Comparison of ENCODE assay signal across 1 cellular context in genomic region chr2:98216611-98217010, GRCh38.
TF ChIP-seq lines count a peak whose summit lies in the region.

No MANE protein-coding gene starts in this region.

TF ChIP-seq in GM23338, 12 proteins besides CTCF, POLR2A, EP300 and RAD21 (continued from another document):
- TF ChIP-seq ZNF462 (CRISPR knock-in tag; IDR thresholded peaks at IDR 0.05) (no peak), EZH2phosphoT487 (IDR thresholded peaks at IDR 0.05; ENCODE audit: unreplicated experiment) (no peak)
